ENCODE assay signal across 16 cellular contexts in genomic region chr10:70586348-70586930, GRCh38. TPM values are rescaled to one million over a fixed set of nuclear protein-coding genes. Genes with fewer than 3 reads are reported as not detected.
"Had no signal": no experiment of that assay in that cellular context is flagged by ENCODE, and none has a peak within 500 bp of the region (broad histone marks: within the 10 kb centered on the region; RNA-seq: fewer than 3 reads in every experiment).

No MANE protein-coding gene starts in this region.

- H3K27me3 ChIP-seq: spleen had no signal

- H3K4me3 Mint-ChIP-seq: activated naive CD4-positive, alpha-beta T cell treated with anti-CD3 and anti-CD28 coated beads for 36 hours; dendritic cell treated with granulocyte-macrophage colony-stimulating factor and Interleukin-4, amounts not matched to agents 40 ng/mL and 50 ng/mL, for 4 days; naive thymus-derived CD8-positive, alpha-beta T cell; stimulated activated naive B cell treated with anti-CD40 and anti-IgM and Interleukin-4, amounts not matched to agents 10 μg/mL and 1 μg/mL and 100 μg/mL, for 72 hours; type B pancreatic cell had no signal

- ATAC-seq: mucosa of descending colon; naive thymus-derived CD8-positive, alpha-beta T cell; psoas muscle had no signal

- DNase-seq: activated naive CD4-positive, alpha-beta T cell treated with anti-CD3 and anti-CD28 coated beads for 36 hours; activated T-cell treated with anti-CD3 and anti-CD28 coated beads for 4 hours; brain microvascular endothelial cell; cerebellar nuclear complex; erythroblast; mucosa of descending colon; naive thymus-derived CD8-positive, alpha-beta T cell; psoas muscle; spleen; stimulated activated CD4-positive, alpha-beta T cell treated with anti-CD3 and anti-CD28 coated beads, Interleukin-1b, Interleukin-23, amount 100 ng/mL, for 48 hours; stimulated activated naive B cell treated with anti-CD40 and anti-IgM and Interleukin-4, amounts not matched to agents 10 μg/mL and 1 μg/mL and 100 μg/mL, for 72 hours; T-helper 9 cell had no signal

- H3K27ac Mint-ChIP-seq: activated naive CD4-positive, alpha-beta T cell treated with anti-CD3 and anti-CD28 coated beads for 36 hours; dendritic cell treated with granulocyte-macrophage colony-stimulating factor and Interleukin-4, amounts not matched to agents 40 ng/mL and 50 ng/mL, for 4 days; type B pancreatic cell had no signal

- H3K27me3 Mint-ChIP-seq: type B pancreatic cell had no signal

- H3K9me3 Mint-ChIP-seq: activated naive CD4-positive, alpha-beta T cell treated with anti-CD3 and anti-CD28 coated beads for 36 hours; dendritic cell treated with granulocyte-macrophage colony-stimulating factor and Interleukin-4, amounts not matched to agents 40 ng/mL and 50 ng/mL, for 4 days; naive thymus-derived CD8-positive, alpha-beta T cell; stimulated activated naive B cell treated with anti-CD40 and anti-IgM and Interleukin-4, amounts not matched to agents 10 μg/mL and 1 μg/mL and 100 μg/mL, for 72 hours; type B pancreatic cell had no signal

- H3K9me3 ChIP-seq: mucosa of descending colon, psoas muscle, spleen had no signal

- H3K4me3 ChIP-seq: lung, mucosa of descending colon, psoas muscle, spleen had no signal

- H3K36me3 ChIP-seq: brain microvascular endothelial cell, spleen had no signal

- H3K36me3 Mint-ChIP-seq: stimulated activated naive B cell treated with anti-CD40 and anti-IgM and Interleukin-4, amounts not matched to agents 10 μg/mL and 1 μg/mL and 100 μg/mL, for 72 hours; type B pancreatic cell had no signal

- H3K4me1 ChIP-seq: psoas muscle had no signal

- H3K27ac ChIP-seq: brain microvascular endothelial cell, psoas muscle, spleen had no signal

RNA-seq across cellular contexts. Expression of gene PRF1, which starts 16.1 kb away (rescaled TPM):
- total RNA-seq: glomerular endothelial cell had no signal
